ENCODE assay signal across 24 cellular contexts in genomic region chr16:88872650-88873331, GRCh38. TPM values are rescaled to one million over a fixed set of nuclear protein-coding genes. Genes with fewer than 3 reads are reported as not detected.
"Had no signal": no experiment of that assay in that cellular context is flagged by ENCODE, and none has a peak within 500 bp of the region (broad histone marks: within the 10 kb centered on the region; RNA-seq: fewer than 3 reads in every experiment).

No MANE protein-coding gene starts in this region.

- ATAC-seq: activated CD4-positive, CD25-positive, alpha-beta regulatory T cell treated with anti-CD3 and anti-CD28 coated beads, Interleukin-2, amount 50 U/mL, for 24 hours; activated CD8-positive, alpha-beta T cell treated with anti-CD3 and anti-CD28 coated beads for 36 hours; PC-3 had no signal

- H3K9me3 ChIP-seq: adrenal gland had no signal

- H3K27ac Mint-ChIP-seq: activated CD8-positive, alpha-beta T cell treated with anti-CD3 and anti-CD28 coated beads for 36 hours; activated naive CD8-positive, alpha-beta T cell treated with anti-CD3 and anti-CD28 coated beads, Interleukin-2, amount 10 ng/mL, durations not matched to agents 7 days and 5 days; T-helper 1 cell treated with Interleukin-12 subunit alpha and Interleukin-12 subunit beta and Interleukin-4 antibody, amounts not matched to agents 30 μg/mL and 1 μg/mL, for 36 hours had no signal

- H3K9me3 Mint-ChIP-seq: activated CD8-positive, alpha-beta T cell treated with anti-CD3 and anti-CD28 coated beads for 36 hours; activated naive CD8-positive, alpha-beta T cell treated with anti-CD3 and anti-CD28 coated beads, Interleukin-2, amount 10 ng/mL, durations not matched to agents 7 days and 5 days; T-helper 1 cell treated with Interleukin-12 subunit alpha and Interleukin-12 subunit beta and Interleukin-4 antibody, amounts not matched to agents 30 μg/mL and 1 μg/mL, for 36 hours had no signal

- DNase-seq: activated CD4-positive, alpha-beta T cell treated with anti-CD3 and anti-CD28 coated beads for 4 hours; activated CD8-positive, alpha-beta memory T cell treated with anti-CD3 and anti-CD28 coated beads, Interleukin-2, amount 50 U/mL, for 48 hours; activated CD8-positive, alpha-beta T cell treated with anti-CD3 and anti-CD28 coated beads for 36 hours; activated naive CD4-positive, alpha-beta T cell treated with anti-CD3 and anti-CD28 coated beads, Interleukin-2, amount 50 U/mL, for 16 hours; activated naive CD8-positive, alpha-beta T cell treated with anti-CD3 and anti-CD28 coated beads, Interleukin-2, amount 10 ng/mL, durations not matched to agents 7 days and 5 days; activated T-cell treated with anti-CD3 and anti-CD28 coated beads, Interleukin-2, amount 50 U/mL, for 1 hour; adrenal gland; aorta; central memory CD4-positive, alpha-beta T cell; Karpas-422; MM.1S; NCI-H1092 treated with DMSO at 0.1 percent for 48 hours; NCI-H1436; NCI-H1694 treated with DMSO at 0.1 percent for 48 hours; NCI-H2029 treated with DMSO at 0.1 percent for 48 hours; NCI-H345; NCI-H510A treated with DMSO at 0.1 percent for 48 hours; NCI-H69; NK-92 treated with Interleukin-12 subunit alpha and Interleukin-12 subunit beta, amount 100 ng/mL, for 24 hours; PC-3 had no signal

- H3K36me3 ChIP-seq: adrenal gland had no signal

- H3K4me3 Mint-ChIP-seq: activated CD8-positive, alpha-beta T cell treated with anti-CD3 and anti-CD28 coated beads for 36 hours; activated naive CD8-positive, alpha-beta T cell treated with anti-CD3 and anti-CD28 coated beads, Interleukin-2, amount 10 ng/mL, durations not matched to agents 7 days and 5 days; T-helper 1 cell treated with Interleukin-12 subunit alpha and Interleukin-12 subunit beta and Interleukin-4 antibody, amounts not matched to agents 30 μg/mL and 1 μg/mL, for 36 hours had no signal

- H3K36me3 Mint-ChIP-seq: activated naive CD8-positive, alpha-beta T cell treated with anti-CD3 and anti-CD28 coated beads, Interleukin-2, amount 10 ng/mL, durations not matched to agents 7 days and 5 days had no signal

- H3K4me3 ChIP-seq: adrenal gland had no signal

- H3K4me1 Mint-ChIP-seq: activated naive CD8-positive, alpha-beta T cell treated with anti-CD3 and anti-CD28 coated beads, Interleukin-2, amount 10 ng/mL, durations not matched to agents 7 days and 5 days had no signal

- H3K27ac ChIP-seq: adrenal gland had no signal

- H3K27me3 ChIP-seq: adrenal gland had no signal

RNA-seq across cellular contexts. Expression of gene PABPN1L, which starts 6.3 kb away (rescaled TPM):
- total RNA-seq: activated CD8-positive, alpha-beta T cell treated with anti-CD3 and anti-CD28 coated beads for 36 hours; activated naive CD8-positive, alpha-beta T cell treated with anti-CD3 and anti-CD28 coated beads, Interleukin-2, amount 10 ng/mL, durations not matched to agents 7 days and 5 days; aorta; bronchial epithelial cell; PC-3; SK-MEL-5 had no signal
- polyA plus RNA-seq: aorta had no signal
